In the genomic region with DNA sequence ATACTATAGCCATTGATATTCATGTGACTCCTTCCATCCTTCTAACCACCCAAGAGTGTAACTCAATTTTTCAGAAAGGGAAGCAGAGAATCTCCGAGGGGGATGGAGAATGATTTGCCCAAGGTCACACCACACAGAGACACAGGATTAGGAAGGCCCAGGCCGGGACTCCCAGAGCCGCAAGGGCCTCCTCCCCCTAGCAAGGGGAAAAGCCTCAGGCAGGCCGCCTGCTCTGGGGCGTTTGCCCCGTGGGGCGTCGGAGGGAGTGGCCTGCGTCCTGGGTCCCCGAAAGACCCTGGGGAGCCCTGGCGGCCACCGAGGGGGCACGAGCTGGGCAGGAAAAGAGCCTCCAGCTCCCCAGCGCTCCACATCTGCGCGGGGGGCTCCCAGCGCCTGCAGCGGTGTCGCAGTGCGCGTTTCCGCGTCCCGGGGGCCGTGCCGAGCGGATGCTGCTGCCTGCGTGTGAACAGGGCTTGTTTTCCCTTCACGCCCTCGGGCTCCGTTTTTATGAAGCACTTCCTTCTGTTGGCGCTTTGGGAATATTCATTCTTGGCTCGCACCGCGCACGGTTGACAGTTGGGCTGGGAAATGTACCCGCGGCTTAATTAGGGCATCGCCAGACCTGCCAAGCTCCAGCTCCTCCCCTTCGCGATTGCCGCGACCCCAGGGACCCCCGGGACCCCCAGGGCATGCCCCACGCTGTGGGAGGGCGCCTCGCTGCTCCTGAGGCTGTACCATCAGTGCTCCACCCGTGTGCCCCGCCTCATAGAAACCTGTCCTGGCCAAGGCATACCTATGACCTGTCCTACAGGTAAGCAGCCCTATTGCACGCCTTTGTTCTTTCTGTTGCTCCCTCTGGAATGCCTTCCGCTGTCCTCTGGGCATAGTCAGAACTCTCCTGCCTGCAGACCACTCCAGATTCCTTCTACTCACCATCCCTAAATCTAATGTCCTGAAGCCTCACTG, we compare ENCODE assay signal across 10 cellular contexts.
DNase-seq lines count a peak whose midpoint lies in the region; ATAC-seq and TF ChIP-seq lines count a peak whose summit lies in the region.
"Had no signal": no experiment of that assay in that cellular context is flagged by ENCODE, and none has a peak within 500 bp of the region (broad histone marks: within the 10 kb centered on the region; RNA-seq: fewer than 3 reads in every experiment).

No MANE protein-coding gene starts in this region.

- peak overlapping the region; percentile 51 for H3K4me3 ChIP-seq in HUES6 (ENCODE audit: low read depth, low read length)
- H3K4me3 ChIP-seq in choroid plexus epithelial cell (ENCODE audit: low read depth, low read length): peak overlapping the region; percentile 45
- peak overlapping the region in 3 of 4 donors; percentile 9 to 37 (median 21) for H3K4me3 ChIP-seq in tibial nerve

- no peak for TF ChIP-seq POLR2A in tibial nerve (IDR thresholded peaks at IDR 0.05)

- H3K36me3 ChIP-seq in HUES6 (ENCODE audit: control insufficient read depth, insufficient read depth, low read length) (no peaks in the 10 kb centered on the region), tibial nerve (no peaks in the 10 kb centered on the region)

- TF ChIP-seq EP300 in tibial nerve (IDR thresholded peaks at IDR 0.05): no peak

- no peak overlapping the region for H3K9ac ChIP-seq in HUES6 (ENCODE audit: low read length)

- TF ChIP-seq CTCF in choroid plexus epithelial cell (conservative IDR thresholded peaks at IDR 0.05; ENCODE audit: low read depth, low read length): no peak
- no peak for TF ChIP-seq CTCF in tibial nerve (IDR thresholded peaks at IDR 0.05)
- no peak for TF ChIP-seq CTCF in GM20000 (IDR thresholded peaks at IDR 0.05; ENCODE audit: extremely low read depth, missing control alignments)

- H3K9me3 ChIP-seq in HUES6 (ENCODE audit: control insufficient read depth, insufficient read depth, low read depth, low read length) (no peaks in the 10 kb centered on the region), tibial nerve (no peaks in the 10 kb centered on the region)

- no peak for ATAC-seq in GM19397 (IDR thresholded peaks at IDR 0.05; ENCODE audit: unreplicated experiment)

- H3K27ac ChIP-seq in HUES6 (ENCODE audit: low read depth, low read length) (no peak overlapping the region), tibial nerve (no peak overlapping the region)

- H3K4me1 ChIP-seq in HUES6 (ENCODE audit: control insufficient read depth, insufficient read depth, low read length) (peaks cover 21% of the 10 kb centered on the region), tibial nerve (peaks cover 0 to 13% (median 2%) of the 10 kb centered on the region in 4 donors)

- DNase-seq in choroid plexus epithelial cell (ENCODE audit: low read depth): peak; percentile 29
- peak; percentile 44 for DNase-seq in iPS-NIHi7 (ENCODE audit: extremely low spot score)
- no peak for DNase-seq in tibial nerve (ENCODE audit: low spot score in 2 of 2)
- no peak for DNase-seq in GM20000 (ENCODE audit: low spot score)
- no peak for DNase-seq in GOT3 (lab: John Stamatoyannopoulos, UW)
- DNase-seq: effector CD8-positive, alpha-beta T cell; midbrain; stimulated activated CD4-positive, alpha-beta T cell treated with anti-CD3 and anti-CD28 coated beads, Interleukin-4, amount 100 ng/mL, for 1 hour had no signal

- WGBS in tibial nerve, 2 donors: 8 to 11% methylated on average over 33 to 40 of the region's 51 CpGs

- peaks cover 100% of the 10 kb centered on the region for H3K27me3 ChIP-seq in HUES6 (ENCODE audit: control insufficient read depth, insufficient read depth, low read length)
- H3K27me3 ChIP-seq in tibial nerve: peaks cover 0 to 16% of the 10 kb centered on the region in 2 donors

Comparison
In these comparisons a context has a peak if more than half of its experiments do, and no peak if none do; other contexts are left out.
1. DNase-seq: peak in choroid plexus epithelial cell (single experiment) and iPS-NIHi7 (single experiment); none in tibial nerve (0 of 2), GM20000 (single experiment) and GOT3 (single experiment).
2. Peak in every context shown above with its lines, with median percentiles within 50 percentile points of each other: H3K4me3 ChIP-seq.